ENCODE assay signal across 8 cellular contexts in genomic region chrX:18984381-18985185, GRCh38. TPM values are rescaled to one million over a fixed set of nuclear protein-coding genes. Genes with fewer than 3 reads are reported as not detected.
DNase-seq lines count a peak whose midpoint lies in the region; ATAC-seq, FAIRE-seq and TF ChIP-seq lines count a peak whose summit lies in the region.

No MANE protein-coding gene starts in this region.

- H3K27ac ChIP-seq in caudate nucleus (ENCODE audit: low read depth, low read length) (peak overlapping the region; percentile 67), keratinocyte (ENCODE audit: control insufficient read depth, insufficient read depth, low read length) (peak overlapping the region; percentile 77)

- dilution Hi-C loops in keratinocyte (cut with MboI; ENCODE audit: extremely low pct_ligation_motif_present, low sequenced_read_pairs), result no loop called here

- peak; percentile 85 for ATAC-seq in GM19025 (IDR thresholded peaks at IDR 0.05; ENCODE audit: low read depth, unreplicated experiment)
- ATAC-seq in HG03196 (IDR thresholded peaks at IDR 0.05; ENCODE audit: unreplicated experiment), result peak; percentile 89

- H3K4me1 ChIP-seq in keratinocyte (ENCODE audit: control insufficient read depth, extremely low read depth, insufficient read depth, low read length), result peaks cover 6% of the 10 kb centered on the region

- TF ChIP-seq CTCF in AG10803 (conservative IDR thresholded peaks at IDR 0.05; ENCODE audit: low read length), result peak; percentile 40
- peak in 1 of 3 experiments; percentile 55 for TF ChIP-seq CTCF in keratinocyte (optimal IDR thresholded peaks at IDR 0.05 in 1 of 3, IDR thresholded peaks at IDR 0.05 in 1 of 3, conservative IDR thresholded peaks at IDR 0.05 in 1 of 3; ENCODE audit: extremely low read depth in 1 of 3, insufficient read depth in 2 of 3, low read length in 3 of 3)

- H4K20me1 ChIP-seq in keratinocyte (ENCODE audit: control insufficient read depth, extremely low read depth, insufficient read depth, low read length), result no peaks in the 10 kb centered on the region

- FAIRE-seq in keratinocyte (lab: Jason Lieb, UNC), result no peak

- H3K4me3 ChIP-seq in AG10803 (ENCODE audit: low read length), result peak overlapping the region; percentile 67
- H3K4me3 ChIP-seq in keratinocyte (ENCODE audit: control insufficient read depth in 2 of 3, extremely low read depth in 1 of 3, insufficient read depth in 2 of 3, low read depth in 1 of 3, low read length in 3 of 3), result peak overlapping the region; percentile 65 to 85 (median 75)

- no peaks in the 10 kb centered on the region for H3K27me3 ChIP-seq in keratinocyte (ENCODE audit: control insufficient read depth, extremely low read depth, insufficient read depth, low read length)

- H2AFZ ChIP-seq in keratinocyte (ENCODE audit: control insufficient read depth, low read length), result peak overlapping the region; percentile 77

- DNase-seq in AG10803 (ENCODE audit: low read depth) (peak; percentile 65), NCI-H226 (peak; percentile 68), caudate nucleus (lab: John Stamatoyannopoulos, UW) (peak in 59 of 61 donors; percentile 14 to 88 (median 69)), keratinocyte (ENCODE audit: low read depth, low spot score) (no peak)
- peak; percentile 64 to 78 (median 71) for DNase-seq in activated CD4-positive, CD25-positive, alpha-beta regulatory T cell (lab: John Stamatoyannopoulos, UW)
- peak; percentile 86 for DNase-seq in stimulated activated CD4-positive, alpha-beta T cell treated with anti-CD3 and anti-CD28 coated beads, Interleukin-15, amount 100 ng/mL, for 24 hours

- peaks cover 20% of the 10 kb centered on the region for H3K79me2 ChIP-seq in keratinocyte (ENCODE audit: control insufficient read depth, insufficient read depth, low read length)

- H3K9me1 ChIP-seq in keratinocyte (ENCODE audit: control insufficient read depth, extremely low read depth, insufficient read depth, low read length), result no peaks in the 10 kb centered on the region

- peak overlapping the region; percentile 90 for H3K4me2 ChIP-seq in keratinocyte (ENCODE audit: control insufficient read depth, extremely low read depth, insufficient read depth, low read depth, low read length)

- peak overlapping the region; percentile 79 for H3K9ac ChIP-seq in keratinocyte (ENCODE audit: control insufficient read depth, extremely low read depth, insufficient read depth, low read length)

- no peaks in the 10 kb centered on the region for H3K36me3 ChIP-seq in keratinocyte (ENCODE audit: control insufficient read depth in 2 of 2, extremely low read depth in 1 of 2, insufficient read depth in 2 of 2, low read length in 2 of 2)

- H3K9me3 ChIP-seq in keratinocyte (ENCODE audit: control insufficient read depth, low read depth, low read length), result no peaks in the 10 kb centered on the region

RNA-seq across cellular contexts. Expression of gene PHKA2, which starts 0.7 kb away (rescaled TPM):
- 14.1 to 17.2 TPM (median 15.2 TPM) in 3 replicates for polyA plus RNA-seq in keratinocyte
- polyA plus RNA-seq in keratinocyte (2011; ENCODE audit: low read depth), result 3.1 TPM
- 4.5 and 5.3 TPM in 2 replicates for polyA plus RNA-seq in keratinocyte (2011; cell fraction: cytosol; rRNA removed)
- polyA plus RNA-seq in keratinocyte (2011; cell fraction: nucleus; rRNA removed), result 63.0 and 78.3 TPM in 2 replicates
- polyA plus RNA-seq in keratinocyte (2012; ENCODE audit: low replicate concordance), result 8.3 and 10.8 TPM in 2 replicates
- polyA minus RNA-seq in keratinocyte, result 24.4 to 45.6 TPM (median 25.6 TPM) in 3 replicates
- 10.4 TPM for polyA minus RNA-seq in keratinocyte (2011; cell fraction: cytosol; rRNA and poly(A)+ RNA removed)
- polyA minus RNA-seq in keratinocyte (2011; cell fraction: nucleus; rRNA and poly(A)+ RNA removed), result 30.7 and 40.1 TPM in 2 replicates
